In the genomic region with DNA sequence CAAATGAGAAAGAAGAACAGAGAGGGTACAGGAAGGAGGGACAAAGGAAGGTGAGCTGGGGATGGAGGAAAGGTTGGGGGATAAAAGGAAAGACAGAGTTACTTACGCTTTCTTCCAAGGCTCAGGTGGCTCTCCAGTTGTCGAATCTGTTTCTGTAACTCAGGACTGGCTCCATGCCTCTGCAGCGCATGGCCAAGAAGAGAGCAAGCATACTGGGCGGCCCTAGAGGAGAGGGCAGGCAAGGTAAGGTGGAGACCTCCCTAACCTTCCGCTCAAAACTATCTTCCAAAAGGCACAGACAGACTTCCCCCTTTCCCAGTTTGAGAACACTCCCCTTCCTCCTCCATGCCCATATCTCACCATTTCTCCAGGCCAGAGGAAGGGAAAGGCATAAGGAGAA, we compare ENCODE assay signal across 8 cellular contexts. TPM values are rescaled to one million over a fixed set of nuclear protein-coding genes. Genes with fewer than 3 reads are reported as not detected.
A peak's percentile ranks its signal among the peaks of the same experiment; 100 is the strongest.
DNase-seq lines count a peak whose midpoint lies in the region; FAIRE-seq and TF ChIP-seq lines count a peak whose summit lies in the region.

No MANE protein-coding gene starts in this region.

- H3K4me3 Mint-ChIP-seq in nephron, result peak overlapping the region; percentile 92 to 98 (median 97)

- POLR2A ChIA-PET in BJ (lab: Charles Lee), result no interaction called here

- peak overlapping the region; percentile 61 for H3K4me3 ChIP-seq in BJ (ENCODE audit: low read depth, low read length)
- H3K4me3 ChIP-seq in Karpas-422 (ENCODE audit: low read length), result peak overlapping the region; percentile 77
- H3K4me3 ChIP-seq in dorsolateral prefrontal cortex, result peak overlapping the region; percentile 52 to 99 (median 91)

- DNase-seq in BJ (ENCODE audit: low read depth) (no peak), Karpas-422 (peak; percentile 53), dorsolateral prefrontal cortex (no peak), NCI-H345 (lab: John Stamatoyannopoulos, UW) (no peak), OCI-M2 (lab: John Stamatoyannopoulos, UW; ENCODE audit: unreplicated experiment) (no peak), HUDEP-2 (lab: John Stamatoyannopoulos, UW; ENCODE audit: unreplicated experiment in 76 of 76) (no peak), urothelium cell line (ENCODE audit: low spot score) (no peak)

- no peaks in the 10 kb centered on the region for H3K9me3 Mint-ChIP-seq in nephron

- peak overlapping the region; percentile 92 for H3K4me2 ChIP-seq in Karpas-422 (ENCODE audit: low read depth, low read length, poor library complexity, severe bottlenecking)

- H3K4me1 ChIP-seq in Karpas-422 (ENCODE audit: low read length), result peaks cover 25% of the 10 kb centered on the region

- H3K27me3 Mint-ChIP-seq in nephron (ENCODE audit: low read depth), result no peaks in the 10 kb centered on the region

- no peaks in the 10 kb centered on the region for H3K9me3 ChIP-seq in Karpas-422 (ENCODE audit: low read length)

- H3K79me2 ChIP-seq in Karpas-422 (ENCODE audit: low read length), result peaks cover 21% of the 10 kb centered on the region

- H3K4me1 Mint-ChIP-seq in nephron, result peaks cover 21% of the 10 kb centered on the region

- CTCF ChIA-PET in BJ (lab: Yijun Ruan, JAX), result interaction anchor here (1.1 to 4.4 kb wide), 2 partner anchors 25 to 72 kb away, joined by 3 to 23 read pairs; a partner anchor contains a TSS

- intact Hi-C loops in dorsolateral prefrontal cortex (cut with DNase I), result no loop called here

- peak overlapping the region; percentile 72 for H3K27ac ChIP-seq in Karpas-422 (ENCODE audit: low read length)
- H3K27ac ChIP-seq in dorsolateral prefrontal cortex, result peak overlapping the region in 37 of 59 donors; percentile 83 to 98 (median 94)

- H3K27me3 ChIP-seq in BJ (ENCODE audit: control insufficient read depth, insufficient read depth, low read length), result no peaks in the 10 kb centered on the region
- H3K27me3 ChIP-seq in Karpas-422 (ENCODE audit: low read length), result no peaks in the 10 kb centered on the region
- no peaks in the 10 kb centered on the region for H3K27me3 ChIP-seq in dorsolateral prefrontal cortex

- H3K36me3 ChIP-seq in BJ (ENCODE audit: control insufficient read depth, insufficient read depth, low read length) (peaks cover 2% of the 10 kb centered on the region), Karpas-422 (ENCODE audit: insufficient read depth, low read length) (peaks cover 11% of the 10 kb centered on the region; the same call in 1 of the 2 replicates)

- H3K9me2 ChIP-seq in Karpas-422 (replicated peaks; ENCODE audit: insufficient read depth, low read length), result no peaks in the 10 kb centered on the region

- peaks cover 36% of the 10 kb centered on the region for H3K36me3 Mint-ChIP-seq in nephron (ENCODE audit: low read depth)

- no peaks in the 10 kb centered on the region for H4K20me1 ChIP-seq in Karpas-422 (ENCODE audit: insufficient read depth, low read depth, low read length)

- H2AFZ ChIP-seq in Karpas-422 (ENCODE audit: low read length), result no peak overlapping the region

- H3K9ac ChIP-seq in Karpas-422 (ENCODE audit: low read length), result peak overlapping the region; percentile 93

- H3K27ac Mint-ChIP-seq in nephron, result peak overlapping the region; percentile 97 to 99 (median 99)

- no peak for FAIRE-seq in urothelium cell line (lab: Jason Lieb, UNC)

- TF ChIP-seq CTCF in BJ (IDR thresholded peaks at IDR 0.05; ENCODE audit: insufficient read depth, low read depth, low read length) (no peak), dorsolateral prefrontal cortex (IDR thresholded peaks at IDR 0.05 in 54 of 56, conservative IDR thresholded peaks at IDR 0.05 in 2 of 56; ENCODE audit: low read depth in 1 of 56, partially characterized antibody in 56 of 56) (no peak), nephron (IDR thresholded peaks at IDR 0.05; ENCODE audit: unreplicated experiment in 3 of 3) (no peak)

RNA-seq across cellular contexts. Expression of a gene that starts 0.9 kb away (rescaled TPM):
- polyA plus RNA-seq in BJ (2011; rRNA removed), result 34.9 and 46.4 TPM in 2 replicates
- polyA minus RNA-seq in BJ (2011; rRNA and poly(A)+ RNA removed), result 13.2 and 25.7 TPM in 2 replicates
- 35.7 and 51.7 TPM in 2 replicates for total RNA-seq in Karpas-422 (2014; rRNA removed; shearing (Covaris generic); ENCODE audit: low replicate concordance)
- 10 to 100 TPM; 25.0 to 72.0 (median 54.2) TPM for total RNA-seq in dorsolateral prefrontal cortex

RNA-seq across cellular contexts. Expression of a gene that starts 7.7 kb away (rescaled TPM):
- 0.63 and 0.82 TPM in 2 replicates for polyA plus RNA-seq in BJ (2011; rRNA removed)
- 0.09 and 1.2 TPM in 2 replicates for polyA minus RNA-seq in BJ (2011; rRNA and poly(A)+ RNA removed)
- total RNA-seq in Karpas-422 (2014; rRNA removed; shearing (Covaris generic); ENCODE audit: low replicate concordance), result 1.4 and 1.5 TPM in 2 replicates
- total RNA-seq in dorsolateral prefrontal cortex, result 10 to 100 TPM in 14 of 120 experiments, 1 to 10 TPM in 106; 1.3 to 18.3 (median 5.9) TPM

RNA-seq across cellular contexts. Expression of a gene that starts 9.7 kb away (rescaled TPM):
- polyA plus RNA-seq in BJ (2011; rRNA removed), result 71.2 and 135 TPM in 2 replicates
- polyA minus RNA-seq in BJ (2011; rRNA and poly(A)+ RNA removed), result 23.6 and 31.7 TPM in 2 replicates
- total RNA-seq in Karpas-422 (2014; rRNA removed; shearing (Covaris generic); ENCODE audit: low replicate concordance), result 130 and 214 TPM in 2 replicates
- 100 to 1,000 TPM in 24 of 120 experiments, 10 to 100 TPM in 96; 68.5 to 111 (median 91.1) TPM for total RNA-seq in dorsolateral prefrontal cortex

RNA-seq across cellular contexts. Expression of a gene that starts 31.9 kb away (rescaled TPM):
- 1.4 and 1.5 TPM in 2 replicates for polyA plus RNA-seq in BJ (2011; rRNA removed)
- polyA minus RNA-seq in BJ (2011; rRNA and poly(A)+ RNA removed), result 0.26 and 0.28 TPM in 2 replicates
- 0.11 TPM in 1 of 2 replicates, not detected in the other for total RNA-seq in Karpas-422 (2014; rRNA removed; shearing (Covaris generic); ENCODE audit: low replicate concordance)
- 10 to 100 TPM in 13 of 120 experiments, 1 to 10 TPM in 107; 2.2 to 12.7 (median 7.2) TPM for total RNA-seq in dorsolateral prefrontal cortex

RNA-seq across cellular contexts. Expression of a gene that starts 40.2 kb away (rescaled TPM):
- 35.1 and 42.1 TPM in 2 replicates for polyA plus RNA-seq in BJ (2011; rRNA removed)
- 22.7 and 23.4 TPM in 2 replicates for polyA minus RNA-seq in BJ (2011; rRNA and poly(A)+ RNA removed)
- total RNA-seq in Karpas-422 (2014; rRNA removed; shearing (Covaris generic); ENCODE audit: low replicate concordance), result 35.8 and 49.4 TPM in 2 replicates
- total RNA-seq in dorsolateral prefrontal cortex, result 10 to 100 TPM; 10.5 to 32.8 (median 17.8) TPM
